17 cellular contexts compared by ENCODE assay signal in genomic region chr3:14279706-14280061, GRCh38.
A peak's percentile ranks its signal among the peaks of the same experiment; 100 is the strongest.
DNase-seq lines count a peak whose midpoint lies in the region; ATAC-seq and TF ChIP-seq lines count a peak whose summit lies in the region.
"Had no signal": no experiment of that assay in that cellular context is flagged by ENCODE, and none has a peak within 500 bp of the region (broad histone marks: within the 10 kb centered on the region; RNA-seq: fewer than 3 reads in every experiment).

No MANE protein-coding gene starts in this region.

- no peak overlapping the region for H4K8ac ChIP-seq in mesendoderm (ENCODE audit: low read depth, low read length)

- H3K18ac ChIP-seq in mesendoderm (ENCODE audit: low read length) = no peak overlapping the region

- no peaks in the 10 kb centered on the region for H3K79me1 ChIP-seq in mesendoderm (ENCODE audit: low read length)

- BruUV-seq in Caco-2 (replicated peaks; lab: Mats Ljungman, UMichigan) = no TSS peak
- BruUV-seq in PC-9 (replicated peaks; lab: Mats Ljungman, UMichigan) = no TSS peak

- no peak overlapping the region for H2AFZ ChIP-seq in PC-9

- no peak for DNase-seq in Caco-2
- no peak for DNase-seq in PC-9
- DNase-seq in mesendoderm = no peak
- no peak for DNase-seq in activated gamma-delta T cell (lab: John Stamatoyannopoulos, UW)
- no peak for DNase-seq in MV-4-11 (lab: John Stamatoyannopoulos, UW)
- DNase-seq in natural killer cell treated with Interleukin-12 subunit alpha and Interleukin-12 subunit beta and Interleukin-15 and Interleukin-18, amount 100 ng/mL, for 72 hours (ENCODE audit: low spot score) = no peak
- DNase-seq: 8988T; Calu3; CD4-positive, alpha-beta memory T cell; DMS79 treated with DMSO at 0.1 percent for 48 hours; GF-D8; KG1 had no signal

- ATAC-seq in HG03159 (IDR thresholded peaks at IDR 0.05; ENCODE audit: unreplicated experiment) = no peak
- no peak for ATAC-seq in natural killer cell treated with Interleukin-12 subunit alpha and Interleukin-12 subunit beta and Interleukin-15 and Interleukin-18, amount 100 ng/mL, for 72 hours
- ATAC-seq: HCT116 had no signal

- H3K27me3 ChIP-seq in Caco-2 (replicated peaks; ENCODE audit: control insufficient read depth, insufficient read depth, low read length) (no peaks in the 10 kb centered on the region), PC-9 (ENCODE audit: insufficient read depth, low read depth) (no peaks in the 10 kb centered on the region), mesendoderm (ENCODE audit: insufficient read depth, low read length, poor library complexity) (no peaks in the 10 kb centered on the region)
- H3K27me3 ChIP-seq: BLaER1 had no signal

- H2BK5ac ChIP-seq in mesendoderm (ENCODE audit: low read length) = no peak overlapping the region

- H3K9ac ChIP-seq in mesendoderm (ENCODE audit: low read length) = no peak overlapping the region
- H3K9ac ChIP-seq: BLaER1 had no signal

- peaks cover 7% of the 10 kb centered on the region for H3K4me1 Mint-ChIP-seq in Caco-2 (ENCODE audit: low read depth, unreplicated experiment)
- no peaks in the 10 kb centered on the region for H3K4me1 Mint-ChIP-seq in natural killer cell treated with Interleukin-12 subunit alpha and Interleukin-12 subunit beta and Interleukin-15 and Interleukin-18, amount 100 ng/mL, for 72 hours (ENCODE audit: low read depth in 2 of 2)
- H3K4me1 Mint-ChIP-seq: CD14-positive monocyte; CD4-positive, alpha-beta memory T cell had no signal

- H3F3A ChIP-seq in PC-9 (ENCODE audit: insufficient read depth, low read depth) = peaks cover 19% of the 10 kb centered on the region; the same call in 1 of the 2 replicates

- H3K4me3 ChIP-seq in Caco-2 (ENCODE audit: low read depth, low read length) (no peak overlapping the region), HEK293 (ENCODE audit: low read depth, low read length) (no peak overlapping the region), PC-9 (no peak overlapping the region), mesendoderm (ENCODE audit: low read length) (no peak overlapping the region)
- H3K4me3 ChIP-seq: BLaER1 had no signal

- WGBS in mesendoderm (ENCODE audit: extremely low coverage, insufficient coverage, low lambda C conversion rate) = no CpG with 5 or more reads among the region's 11 CpGs

- no peak overlapping the region for H3K4me3 Mint-ChIP-seq in Caco-2 (ENCODE audit: unreplicated experiment)
- H3K4me3 Mint-ChIP-seq in natural killer cell treated with Interleukin-12 subunit alpha and Interleukin-12 subunit beta and Interleukin-15 and Interleukin-18, amount 100 ng/mL, for 72 hours = no peak overlapping the region
- H3K4me3 Mint-ChIP-seq: CD14-positive monocyte; CD4-positive, alpha-beta memory T cell had no signal

- H3K36me3 ChIP-seq in Caco-2 (ENCODE audit: control insufficient read depth, insufficient read depth, low read length) (no peaks in the 10 kb centered on the region), HEK293 (ENCODE audit: control insufficient read depth in 2 of 2, insufficient read depth in 1 of 2, low read length in 2 of 2) (no peaks in the 10 kb centered on the region), PC-9 (ENCODE audit: low read depth) (no peaks in the 10 kb centered on the region), mesendoderm (ENCODE audit: control insufficient read depth, insufficient read depth, low read length) (no peaks in the 10 kb centered on the region)
- H3K36me3 ChIP-seq: BLaER1 had no signal

- no peak overlapping the region for H2AK5ac ChIP-seq in mesendoderm (ENCODE audit: low read length)

- no peak overlapping the region for H3K23ac ChIP-seq in mesendoderm (ENCODE audit: low read length)

- peak overlapping the region; percentile 13 for H2BK120ac ChIP-seq in mesendoderm (ENCODE audit: low read depth, low read length)

- intact Hi-C loops in Caco-2 (cut with micrococcal nuclease; ENCODE audit: unreplicated experiment) = loop anchor here (1.0 kb wide), 1 partner anchor 10 kb away; no protein-coding TSS in a partner anchor
- intact Hi-C loops in PC-9 (cut with micrococcal nuclease; ENCODE audit: unreplicated experiment) = no loop called here

- H3K9me2 ChIP-seq in PC-9 (ENCODE audit: insufficient read depth) = no peaks in the 10 kb centered on the region

- H3K27ac ChIP-seq in HEK293 (ENCODE audit: extremely low read depth, low read depth, low read length) (no peak overlapping the region), PC-9 (no peak overlapping the region), mesendoderm (ENCODE audit: low read depth, low read length) (no peak overlapping the region)
- H3K27ac ChIP-seq: BLaER1 had no signal

- no peaks in the 10 kb centered on the region for H3K79me2 ChIP-seq in PC-9 (ENCODE audit: low read depth)
- no peaks in the 10 kb centered on the region for H3K79me2 ChIP-seq in mesendoderm (ENCODE audit: control insufficient read depth, insufficient read depth, low read length)

- H3K4me1 ChIP-seq in Caco-2 (peaks cover 29% of the 10 kb centered on the region), HEK293 (ENCODE audit: control insufficient read depth, insufficient read depth, low read length) (no peaks in the 10 kb centered on the region), PC-9 (replicated peaks; ENCODE audit: insufficient read depth) (peaks cover 30% of the 10 kb centered on the region), mesendoderm (ENCODE audit: control insufficient read depth, low read depth, low read length) (peaks cover 3% of the 10 kb centered on the region)
- H3K4me1 ChIP-seq: BLaER1 had no signal

- H4K5ac ChIP-seq in mesendoderm (ENCODE audit: low read length) = no peak overlapping the region

- no peak for TF ChIP-seq CTCF in Caco-2 (IDR thresholded peaks at IDR 0.05; ENCODE audit: insufficient read depth in 1 of 2, low read depth in 1 of 2, low read length in 1 of 2, severe bottlenecking in 1 of 2, unreplicated experiment in 1 of 2)
- no peak for TF ChIP-seq CTCF in HEK293 (tag by site-specific recombination; IDR thresholded peaks at IDR 0.05)
- no peak for TF ChIP-seq CTCF in PC-9 (conservative IDR thresholded peaks at IDR 0.05)

- no peaks in the 10 kb centered on the region for H3K36me3 Mint-ChIP-seq in Caco-2 (ENCODE audit: insufficient read depth, unreplicated experiment)
- H3K36me3 Mint-ChIP-seq in natural killer cell treated with Interleukin-12 subunit alpha and Interleukin-12 subunit beta and Interleukin-15 and Interleukin-18, amount 100 ng/mL, for 72 hours = no peaks in the 10 kb centered on the region
- H3K36me3 Mint-ChIP-seq: CD14-positive monocyte; CD4-positive, alpha-beta memory T cell had no signal

- no peak overlapping the region for H2BK15ac ChIP-seq in mesendoderm (replicated peaks; ENCODE audit: low read depth)

- H3K4ac ChIP-seq in mesendoderm (ENCODE audit: low read depth, low read length) = peak overlapping the region; percentile 38

- CTCF ChIA-PET in Caco-2 (lab: Charles Lee) = interaction anchor here (0.7 to 1.0 kb wide), 4 partner anchors 16 to 90 kb away, joined by 3 to 5 read pairs (median 4); no protein-coding TSS in a partner anchor
- CTCF ChIA-PET in HEK293 (lab: Yijun Ruan, JAX) = interaction anchor here (0.6 to 1.1 kb wide), 2 partner anchors 9 to 18 kb away, joined by 3 to 5 read pairs; no protein-coding TSS in a partner anchor
- CTCF ChIA-PET in PC-9 (lab: Charles Lee) = no interaction called here

- no peak overlapping the region for H3K56ac ChIP-seq in mesendoderm (ENCODE audit: low read length)

- POLR2A ChIA-PET in Caco-2 (lab: Charles Lee) (no interaction called here), HEK293 (lab: Yijun Ruan, JAX) (no interaction called here), PC-9 (lab: Charles Lee; ENCODE audit: unreplicated experiment) (interaction anchor here (0.7 kb wide), 1 partner anchor 131 kb away, joined by 4 read pairs; no protein-coding TSS in a partner anchor)

- H3K27me3 Mint-ChIP-seq in Caco-2 (ENCODE audit: insufficient read depth, unreplicated experiment) = no peaks in the 10 kb centered on the region
- H3K27me3 Mint-ChIP-seq in natural killer cell treated with Interleukin-12 subunit alpha and Interleukin-12 subunit beta and Interleukin-15 and Interleukin-18, amount 100 ng/mL, for 72 hours = peaks cover 0 to 8% of the 10 kb centered on the region in 2 donors

- H3K9me3 ChIP-seq in Caco-2 = no peaks in the 10 kb centered on the region
- no peaks in the 10 kb centered on the region for H3K9me3 ChIP-seq in HEK293 (ENCODE audit: control insufficient read depth, insufficient read depth, low read depth, low read length)
- no peaks in the 10 kb centered on the region for H3K9me3 ChIP-seq in PC-9 (ENCODE audit: insufficient read depth, low read depth)
- H3K9me3 ChIP-seq: BLaER1 had no signal

- H3K9me3 Mint-ChIP-seq in Caco-2 (ENCODE audit: unreplicated experiment) = no peaks in the 10 kb centered on the region
- H3K9me3 Mint-ChIP-seq in natural killer cell treated with Interleukin-12 subunit alpha and Interleukin-12 subunit beta and Interleukin-15 and Interleukin-18, amount 100 ng/mL, for 72 hours = no peaks in the 10 kb centered on the region
- H3K9me3 Mint-ChIP-seq: CD4-positive, alpha-beta memory T cell had no signal

- no peaks in the 10 kb centered on the region for H4K20me1 ChIP-seq in PC-9 (ENCODE audit: insufficient read depth)
- H4K20me1 ChIP-seq: BLaER1 had no signal

- H3K27ac Mint-ChIP-seq in Caco-2 (ENCODE audit: unreplicated experiment) = peak overlapping the region; percentile 36
- no peak overlapping the region for H3K27ac Mint-ChIP-seq in natural killer cell treated with Interleukin-12 subunit alpha and Interleukin-12 subunit beta and Interleukin-15 and Interleukin-18, amount 100 ng/mL, for 72 hours

- H3K4me2 ChIP-seq in PC-9 (peak overlapping the region; percentile 38), mesendoderm (ENCODE audit: low read length) (no peak overlapping the region)
- H3K4me2 ChIP-seq: BLaER1 had no signal

TF ChIP-seq in HEK293, 187 proteins besides CTCF, POLR2A, EP300 and RAD21 (continues in another document):
- peak; percentile 66; the same call in 1 of the 2 replicates for TF ChIP-seq ZNF768 (tag by site-specific recombination; IDR thresholded peaks at IDR 0.05)
- no peak for TF ChIP-seq KLF8 (tag by site-specific recombination; IDR thresholded peaks at IDR 0.05)
- no peak for TF ChIP-seq ZSCAN18 (tag by site-specific recombination; IDR thresholded peaks at IDR 0.05)
